8 cellular contexts compared by ENCODE assay signal in the genomic region with DNA sequence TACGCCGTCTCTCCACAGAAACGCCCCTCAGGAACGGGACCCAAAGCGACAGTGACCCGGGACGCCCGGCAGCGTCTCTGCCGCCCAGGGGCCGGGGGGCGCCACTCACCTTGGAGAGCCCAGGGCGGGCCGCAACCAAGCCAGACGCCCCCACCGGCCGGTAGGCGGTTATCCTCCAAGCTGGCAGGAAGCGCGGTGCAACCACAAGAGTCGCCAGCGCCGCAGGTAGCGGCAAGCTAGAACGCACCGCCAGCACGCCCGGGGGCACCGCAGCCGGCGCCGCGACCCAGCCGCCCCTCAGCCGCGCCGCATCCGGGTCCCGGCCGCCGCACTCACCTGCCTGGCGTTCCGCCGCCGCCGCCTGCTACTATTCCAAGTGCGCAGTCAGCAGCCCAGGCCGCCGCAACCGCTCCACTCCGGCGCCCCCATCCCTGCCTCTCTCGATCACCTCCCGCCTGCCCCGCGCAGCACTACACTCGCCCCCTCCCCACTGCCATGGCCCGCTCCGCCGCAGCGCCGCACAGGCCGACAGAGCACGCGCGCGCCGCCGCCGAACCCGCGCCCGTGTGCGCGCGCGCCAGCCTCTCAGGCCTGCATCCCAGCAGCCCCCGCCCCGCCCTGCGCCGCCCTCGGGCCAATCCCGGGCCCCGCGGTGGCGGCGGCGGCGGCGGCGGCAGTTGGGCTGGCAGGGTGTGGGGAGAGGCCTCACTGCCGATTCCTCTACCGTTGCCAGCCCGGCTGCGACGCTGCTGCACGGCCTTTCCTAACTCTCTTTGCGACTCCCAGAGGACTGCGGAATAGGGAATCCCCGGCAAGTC. TPM values are rescaled to one million over a fixed set of nuclear protein-coding genes. Genes with fewer than 3 reads are reported as not detected.
DNase-seq lines count a peak whose midpoint lies in the region; ATAC-seq and TF ChIP-seq lines count a peak whose summit lies in the region.

A gene (minus strand): TSS at position 570 of the 818 bp plus-strand sequence. CDS start 75,585 bp downstream, outside the sequence.

- H3K27ac Mint-ChIP-seq in activated CD4-positive, alpha-beta memory T cell treated with anti-CD3 and anti-CD28 coated beads, Interleukin-2, amount 10 ng/mL, durations not matched to agents 7 days and 5 days: peak within 1 kb of the TSS; percentile 80

- CTCF ChIA-PET in activated CD4-positive, alpha-beta memory T cell treated with anti-CD3 and anti-CD28 coated beads, Interleukin-2, amount 10 ng/mL, durations not matched to agents 7 days and 5 days (lab: Charles Lee): interaction anchor here (0.8 to 1.1 kb wide), 2 partner anchors 20 to 139 kb away, joined by 3 read pairs; no protein-coding TSS in a partner anchor

- H3K4me3 ChIP-seq in dorsolateral prefrontal cortex: peak within 1 kb of the TSS; percentile 73 to 99 (median 94)

- H3K4me1 Mint-ChIP-seq in activated CD4-positive, alpha-beta memory T cell treated with anti-CD3 and anti-CD28 coated beads, Interleukin-2, amount 10 ng/mL, durations not matched to agents 7 days and 5 days: peaks cover 22% of the 10 kb centered on the region

- no peaks in the 10 kb centered on the region for H3K27me3 Mint-ChIP-seq in activated CD4-positive, alpha-beta memory T cell treated with anti-CD3 and anti-CD28 coated beads, Interleukin-2, amount 10 ng/mL, durations not matched to agents 7 days and 5 days

- POLR2A ChIA-PET in activated CD4-positive, alpha-beta memory T cell treated with anti-CD3 and anti-CD28 coated beads, Interleukin-2, amount 10 ng/mL, durations not matched to agents 7 days and 5 days (lab: Charles Lee): interaction anchor here (0.7 to 1.4 kb wide), 6 partner anchors 9 to 660 kb away, joined by 3 to 4 read pairs (median 3); a partner anchor contains a TSS

- ATAC-seq in GM19328 (IDR thresholded peaks at IDR 0.05; ENCODE audit: unreplicated experiment) (peak; percentile 90), HG03520 (IDR thresholded peaks at IDR 0.05; ENCODE audit: unreplicated experiment) (peak; percentile 82)

- peak within 1 kb of the TSS; percentile 80 for H3K4me3 Mint-ChIP-seq in activated CD4-positive, alpha-beta memory T cell treated with anti-CD3 and anti-CD28 coated beads, Interleukin-2, amount 10 ng/mL, durations not matched to agents 7 days and 5 days

- no peaks in the 10 kb centered on the region for H3K27me3 ChIP-seq in dorsolateral prefrontal cortex

- H3K36me3 Mint-ChIP-seq in activated CD4-positive, alpha-beta memory T cell treated with anti-CD3 and anti-CD28 coated beads, Interleukin-2, amount 10 ng/mL, durations not matched to agents 7 days and 5 days (ENCODE audit: low read depth): peaks cover 13% of the 10 kb centered on the region

- peak; percentile 84 for DNase-seq in NCI-H774 (lab: John Stamatoyannopoulos, UW)
- peak; percentile 86 for DNase-seq in activated CD4-positive, alpha-beta memory T cell treated with anti-CD3 and anti-CD28 coated beads, Interleukin-2, amount 10 ng/mL, durations not matched to agents 7 days and 5 days
- peak; percentile 73 to 93 (median 87) for DNase-seq in dorsolateral prefrontal cortex
- peak; percentile 85 to 90 for DNase-seq in lung microvascular endothelial cell (ENCODE audit: low read depth in 2 of 2)
- peak; percentile 70 to 91 (median 72) for DNase-seq in stimulated activated CD4-positive, alpha-beta T cell treated with anti-CD3 and anti-CD28 coated beads, TNF-alpha, amount 100 ng/mL, for 48 hours (ENCODE audit: low read depth in 3 of 3)

- peak within 1 kb of the TSS; percentile 96 for H3K27ac ChIP-seq in C4-2B
- peak within 1 kb of the TSS; percentile 88 to 99 (median 97) for H3K27ac ChIP-seq in dorsolateral prefrontal cortex

- no peaks in the 10 kb centered on the region for H3K9me3 Mint-ChIP-seq in activated CD4-positive, alpha-beta memory T cell treated with anti-CD3 and anti-CD28 coated beads, Interleukin-2, amount 10 ng/mL, durations not matched to agents 7 days and 5 days

- TF ChIP-seq CTCF in C4-2B (conservative IDR thresholded peaks at IDR 0.05): no peak; the same call in 1 of the 2 replicates
- TF ChIP-seq CTCF in dorsolateral prefrontal cortex (IDR thresholded peaks at IDR 0.05 in 54 of 56, conservative IDR thresholded peaks at IDR 0.05 in 2 of 56; ENCODE audit: low read depth in 1 of 56, partially characterized antibody in 56 of 56): peak in 44 of 56 donors; percentile 4 to 55 (median 31)

- intact Hi-C loops in dorsolateral prefrontal cortex (cut with DNase I): loop anchor here (1.0 to 10.0 kb wide), 6 partner anchors 60 to 242 kb away; a partner anchor contains a TSS

RNA-seq across cellular contexts. Expression of the gene that starts here (rescaled TPM):
- 10 to 100 TPM; 13.5 to 14.4 TPM for total RNA-seq in activated CD4-positive, alpha-beta memory T cell treated with anti-CD3 and anti-CD28 coated beads, Interleukin-2, amount 10 ng/mL, durations not matched to agents 7 days and 5 days
- total RNA-seq in dorsolateral prefrontal cortex (100 to 1,000 TPM in 1 of 120 experiments, 10 to 100 TPM in 119; 36.8 to 102 (median 70.6) TPM), lung microvascular endothelial cell (10.0 and 11.5 TPM in 2 replicates)

Comparison
In these comparisons a context has a peak if more than half of its experiments do, and no peak if none do; other contexts are left out.
1. Peak in every context shown above with its lines: DNase-seq, ATAC-seq, H3K4me3 ChIP-seq and H3K27ac ChIP-seq.